1 cellular context compared by ENCODE assay signal in genomic region chr3:20185733-20186599, GRCh38.
TF ChIP-seq lines count a peak whose summit lies in the region.

Gene SGO1, minus strand, starts transcription at chr3:20186206. Its CDS starts 2,179 bp downstream, at chr3:20184027.

TF ChIP-seq in K562, 482 proteins besides CTCF, POLR2A, EP300 and RAD21 (continued from another document and continues in another):
- TF ChIP-seq ZNF655 (CRISPR knock-in tag; IDR thresholded peaks at IDR 0.05) (no peak), ILF3 (IDR thresholded peaks at IDR 0.05; ENCODE audit: borderline replicate concordance) (no peak), CEBPG (CRISPR knock-in tag; IDR thresholded peaks at IDR 0.05) (no peak), CEBPG (tag; conservative IDR thresholded peaks at IDR 0.05 in 1 of 2, IDR thresholded peaks at IDR 0.05 in 1 of 2) (no peak), ZNF277 (CRISPR knock-in tag; IDR thresholded peaks at IDR 0.05; ENCODE audit: borderline replicate concordance) (no peak), THRAP3 (IDR thresholded peaks at IDR 0.05; ENCODE audit: borderline replicate concordance) (no peak), ZBTB8A (IDR thresholded peaks at IDR 0.05; ENCODE audit: partially characterized antibody) (no peak), ZNF668 (CRISPR knock-in tag; IDR thresholded peaks at IDR 0.05) (no peak), LCOR (CRISPR knock-in tag; IDR thresholded peaks at IDR 0.05) (peak; percentile 91), CSDE1 (IDR thresholded peaks at IDR 0.05) (no peak), MXI1 (IDR thresholded peaks at IDR 0.05; ENCODE audit: low read depth, low read length) (peak; percentile 63; the same call in 1 of the 2 replicates), GTF2B (IDR thresholded peaks at IDR 0.05; ENCODE audit: extremely low read depth, insufficient read length) (no peak), ZEB2 (IDR thresholded peaks at IDR 0.05) (peak; percentile 15; the same call in 1 of the 2 replicates), ZFX (CRISPR knock-in tag; IDR thresholded peaks at IDR 0.05) (peak; percentile 86), MAZ (CRISPR knock-in tag; conservative IDR thresholded peaks at IDR 0.05 in 1 of 2, IDR thresholded peaks at IDR 0.05 in 1 of 2) (peak; percentile 62 to 75; a peak in 1 of 4 replicates), POLR2H (tag; IDR thresholded peaks at IDR 0.05; ENCODE audit: low read depth) (peak; percentile 89), CBX5 (IDR thresholded peaks at IDR 0.05; ENCODE audit: borderline replicate concordance, low read depth) (no peak), ELF2 (CRISPR knock-in tag; IDR thresholded peaks at IDR 0.05) (peak; percentile 79), CREB1 (IDR thresholded peaks at IDR 0.05) (peak; percentile 94), CREB1 (CRISPR knock-in tag; IDR thresholded peaks at IDR 0.05) (peak; percentile 92), NEUROD1 (IDR thresholded peaks at IDR 0.05; ENCODE audit: borderline replicate concordance, low read depth, low read length, partially characterized antibody) (peak; percentile 76), ADNP (tag; IDR thresholded peaks at IDR 0.05) (no peak), HNRNPH1 (optimal IDR thresholded peaks at IDR 0.05; ENCODE audit: low read depth, low read length) (no peak), NR2C2 (CRISPR knock-in tag; IDR thresholded peaks at IDR 0.05) (peak; percentile 73; the same call in 1 of the 2 replicates), NR2C2 (tag; IDR thresholded peaks at IDR 0.05) (peak; percentile 73), FIP1L1 (IDR thresholded peaks at IDR 0.05; ENCODE audit: low read depth, low read length, poor library complexity, severe bottlenecking) (no peak), TRIM24 (IDR thresholded peaks at IDR 0.05) (no peak), ARID2 (IDR thresholded peaks at IDR 0.05) (no peak), RNF219 (CRISPR knock-in tag; IDR thresholded peaks at IDR 0.05) (no peak), FOXA1 (IDR thresholded peaks at IDR 0.05; ENCODE audit: borderline replicate concordance) (no peak), JUN (IDR thresholded peaks at IDR 0.05; ENCODE audit: borderline replicate concordance, low read depth, low read length) (peak; percentile 87; the same call in 1 of the 2 replicates), JUN (CRISPR knock-in tag; IDR thresholded peaks at IDR 0.05; ENCODE audit: borderline replicate concordance) (no peak), ZNF76 (CRISPR knock-in tag; IDR thresholded peaks at IDR 0.05; ENCODE audit: borderline replicate concordance) (no peak), ZNF316 (IDR thresholded peaks at IDR 0.05) (no peak), SLC30A9 (CRISPR knock-in tag; IDR thresholded peaks at IDR 0.05) (no peak), CXXC5 (CRISPR knock-in tag; IDR thresholded peaks at IDR 0.05) (peak; percentile 90), MECOM (CRISPR knock-in tag; IDR thresholded peaks at IDR 0.05) (no peak)
- TF ChIP-seq, protein P1, sequence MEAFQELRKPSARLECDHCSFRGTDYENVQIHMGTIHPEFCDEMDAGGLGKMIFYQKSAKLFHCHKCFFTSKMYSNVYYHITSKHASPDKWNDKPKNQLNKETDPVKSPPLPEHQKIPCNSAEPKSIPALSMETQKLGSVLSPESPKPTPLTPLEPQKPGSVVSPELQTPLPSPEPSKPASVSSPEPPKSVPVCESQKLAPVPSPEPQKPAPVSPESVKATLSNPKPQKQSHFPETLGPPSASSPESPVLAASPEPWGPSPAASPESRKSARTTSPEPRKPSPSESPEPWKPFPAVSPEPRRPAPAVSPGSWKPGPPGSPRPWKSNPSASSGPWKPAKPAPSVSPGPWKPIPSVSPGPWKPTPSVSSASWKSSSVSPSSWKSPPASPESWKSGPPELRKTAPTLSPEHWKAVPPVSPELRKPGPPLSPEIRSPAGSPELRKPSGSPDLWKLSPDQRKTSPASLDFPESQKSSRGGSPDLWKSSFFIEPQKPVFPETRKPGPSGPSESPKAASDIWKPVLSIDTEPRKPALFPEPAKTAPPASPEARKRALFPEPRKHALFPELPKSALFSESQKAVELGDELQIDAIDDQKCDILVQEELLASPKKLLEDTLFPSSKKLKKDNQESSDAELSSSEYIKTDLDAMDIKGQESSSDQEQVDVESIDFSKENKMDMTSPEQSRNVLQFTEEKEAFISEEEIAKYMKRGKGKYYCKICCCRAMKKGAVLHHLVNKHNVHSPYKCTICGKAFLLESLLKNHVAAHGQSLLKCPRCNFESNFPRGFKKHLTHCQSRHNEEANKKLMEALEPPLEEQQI (IDR thresholded peaks at IDR 0.05): peak; percentile 63; the same call in 1 of the 2 replicates
- TF ChIP-seq, protein P2, sequence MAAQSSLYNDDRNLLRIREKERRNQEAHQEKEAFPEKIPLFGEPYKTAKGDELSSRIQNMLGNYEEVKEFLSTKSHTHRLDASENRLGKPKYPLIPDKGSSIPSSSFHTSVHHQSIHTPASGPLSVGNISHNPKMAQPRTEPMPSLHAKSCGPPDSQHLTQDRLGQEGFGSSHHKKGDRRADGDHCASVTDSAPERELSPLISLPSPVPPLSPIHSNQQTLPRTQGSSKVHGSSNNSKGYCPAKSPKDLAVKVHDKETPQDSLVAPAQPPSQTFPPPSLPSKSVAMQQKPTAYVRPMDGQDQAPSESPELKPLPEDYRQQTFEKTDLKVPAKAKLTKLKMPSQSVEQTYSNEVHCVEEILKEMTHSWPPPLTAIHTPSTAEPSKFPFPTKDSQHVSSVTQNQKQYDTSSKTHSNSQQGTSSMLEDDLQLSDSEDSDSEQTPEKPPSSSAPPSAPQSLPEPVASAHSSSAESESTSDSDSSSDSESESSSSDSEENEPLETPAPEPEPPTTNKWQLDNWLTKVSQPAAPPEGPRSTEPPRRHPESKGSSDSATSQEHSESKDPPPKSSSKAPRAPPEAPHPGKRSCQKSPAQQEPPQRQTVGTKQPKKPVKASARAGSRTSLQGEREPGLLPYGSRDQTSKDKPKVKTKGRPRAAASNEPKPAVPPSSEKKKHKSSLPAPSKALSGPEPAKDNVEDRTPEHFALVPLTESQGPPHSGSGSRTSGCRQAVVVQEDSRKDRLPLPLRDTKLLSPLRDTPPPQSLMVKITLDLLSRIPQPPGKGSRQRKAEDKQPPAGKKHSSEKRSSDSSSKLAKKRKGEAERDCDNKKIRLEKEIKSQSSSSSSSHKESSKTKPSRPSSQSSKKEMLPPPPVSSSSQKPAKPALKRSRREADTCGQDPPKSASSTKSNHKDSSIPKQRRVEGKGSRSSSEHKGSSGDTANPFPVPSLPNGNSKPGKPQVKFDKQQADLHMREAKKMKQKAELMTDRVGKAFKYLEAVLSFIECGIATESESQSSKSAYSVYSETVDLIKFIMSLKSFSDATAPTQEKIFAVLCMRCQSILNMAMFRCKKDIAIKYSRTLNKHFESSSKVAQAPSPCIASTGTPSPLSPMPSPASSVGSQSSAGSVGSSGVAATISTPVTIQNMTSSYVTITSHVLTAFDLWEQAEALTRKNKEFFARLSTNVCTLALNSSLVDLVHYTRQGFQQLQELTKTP (IDR thresholded peaks at IDR 0.05; ENCODE audit: low read depth in 1 of 2, partially characterized antibody in 2 of 2): peak; percentile 38 to 70
- TF ChIP-seq, protein P3, sequence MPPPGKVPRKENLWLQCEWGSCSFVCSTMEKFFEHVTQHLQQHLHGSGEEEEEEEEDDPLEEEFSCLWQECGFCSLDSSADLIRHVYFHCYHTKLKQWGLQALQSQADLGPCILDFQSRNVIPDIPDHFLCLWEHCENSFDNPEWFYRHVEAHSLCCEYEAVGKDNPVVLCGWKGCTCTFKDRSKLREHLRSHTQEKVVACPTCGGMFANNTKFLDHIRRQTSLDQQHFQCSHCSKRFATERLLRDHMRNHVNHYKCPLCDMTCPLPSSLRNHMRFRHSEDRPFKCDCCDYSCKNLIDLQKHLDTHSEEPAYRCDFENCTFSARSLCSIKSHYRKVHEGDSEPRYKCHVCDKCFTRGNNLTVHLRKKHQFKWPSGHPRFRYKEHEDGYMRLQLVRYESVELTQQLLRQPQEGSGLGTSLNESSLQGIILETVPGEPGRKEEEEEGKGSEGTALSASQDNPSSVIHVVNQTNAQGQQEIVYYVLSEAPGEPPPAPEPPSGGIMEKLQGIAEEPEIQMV (tag; conservative IDR thresholded peaks at IDR 0.05; ENCODE audit: low read depth): no peak
- TF ChIP-seq, protein P4, sequence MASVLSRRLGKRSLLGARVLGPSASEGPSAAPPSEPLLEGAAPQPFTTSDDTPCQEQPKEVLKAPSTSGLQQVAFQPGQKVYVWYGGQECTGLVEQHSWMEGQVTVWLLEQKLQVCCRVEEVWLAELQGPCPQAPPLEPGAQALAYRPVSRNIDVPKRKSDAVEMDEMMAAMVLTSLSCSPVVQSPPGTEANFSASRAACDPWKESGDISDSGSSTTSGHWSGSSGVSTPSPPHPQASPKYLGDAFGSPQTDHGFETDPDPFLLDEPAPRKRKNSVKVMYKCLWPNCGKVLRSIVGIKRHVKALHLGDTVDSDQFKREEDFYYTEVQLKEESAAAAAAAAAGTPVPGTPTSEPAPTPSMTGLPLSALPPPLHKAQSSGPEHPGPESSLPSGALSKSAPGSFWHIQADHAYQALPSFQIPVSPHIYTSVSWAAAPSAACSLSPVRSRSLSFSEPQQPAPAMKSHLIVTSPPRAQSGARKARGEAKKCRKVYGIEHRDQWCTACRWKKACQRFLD (CRISPR knock-in tag; IDR thresholded peaks at IDR 0.05): peak; percentile 92
- TF ChIP-seq, protein P5, sequence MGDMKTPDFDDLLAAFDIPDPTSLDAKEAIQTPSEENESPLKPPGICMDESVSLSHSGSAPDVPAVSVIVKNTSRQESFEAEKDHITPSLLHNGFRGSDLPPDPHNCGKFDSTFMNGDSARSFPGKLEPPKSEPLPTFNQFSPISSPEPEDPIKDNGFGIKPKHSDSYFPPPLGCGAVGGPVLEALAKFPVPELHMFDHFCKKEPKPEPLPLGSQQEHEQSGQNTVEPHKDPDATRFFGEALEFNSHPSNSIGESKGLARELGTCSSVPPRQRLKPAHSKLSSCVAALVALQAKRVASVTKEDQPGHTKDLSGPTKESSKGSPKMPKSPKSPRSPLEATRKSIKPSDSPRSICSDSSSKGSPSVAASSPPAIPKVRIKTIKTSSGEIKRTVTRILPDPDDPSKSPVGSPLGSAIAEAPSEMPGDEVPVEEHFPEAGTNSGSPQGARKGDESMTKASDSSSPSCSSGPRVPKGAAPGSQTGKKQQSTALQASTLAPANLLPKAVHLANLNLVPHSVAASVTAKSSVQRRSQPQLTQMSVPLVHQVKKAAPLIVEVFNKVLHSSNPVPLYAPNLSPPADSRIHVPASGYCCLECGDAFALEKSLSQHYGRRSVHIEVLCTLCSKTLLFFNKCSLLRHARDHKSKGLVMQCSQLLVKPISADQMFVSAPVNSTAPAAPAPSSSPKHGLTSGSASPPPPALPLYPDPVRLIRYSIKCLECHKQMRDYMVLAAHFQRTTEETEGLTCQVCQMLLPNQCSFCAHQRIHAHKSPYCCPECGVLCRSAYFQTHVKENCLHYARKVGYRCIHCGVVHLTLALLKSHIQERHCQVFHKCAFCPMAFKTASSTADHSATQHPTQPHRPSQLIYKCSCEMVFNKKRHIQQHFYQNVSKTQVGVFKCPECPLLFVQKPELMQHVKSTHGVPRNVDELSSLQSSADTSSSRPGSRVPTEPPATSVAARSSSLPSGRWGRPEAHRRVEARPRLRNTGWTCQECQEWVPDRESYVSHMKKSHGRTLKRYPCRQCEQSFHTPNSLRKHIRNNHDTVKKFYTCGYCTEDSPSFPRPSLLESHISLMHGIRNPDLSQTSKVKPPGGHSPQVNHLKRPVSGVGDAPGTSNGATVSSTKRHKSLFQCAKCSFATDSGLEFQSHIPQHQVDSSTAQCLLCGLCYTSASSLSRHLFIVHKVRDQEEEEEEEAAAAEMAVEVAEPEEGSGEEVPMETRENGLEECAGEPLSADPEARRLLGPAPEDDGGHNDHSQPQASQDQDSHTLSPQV (IDR thresholded peaks at IDR 0.05): no peak
